Comparison of ENCODE assay signal across 7 cellular contexts in the genomic region with DNA sequence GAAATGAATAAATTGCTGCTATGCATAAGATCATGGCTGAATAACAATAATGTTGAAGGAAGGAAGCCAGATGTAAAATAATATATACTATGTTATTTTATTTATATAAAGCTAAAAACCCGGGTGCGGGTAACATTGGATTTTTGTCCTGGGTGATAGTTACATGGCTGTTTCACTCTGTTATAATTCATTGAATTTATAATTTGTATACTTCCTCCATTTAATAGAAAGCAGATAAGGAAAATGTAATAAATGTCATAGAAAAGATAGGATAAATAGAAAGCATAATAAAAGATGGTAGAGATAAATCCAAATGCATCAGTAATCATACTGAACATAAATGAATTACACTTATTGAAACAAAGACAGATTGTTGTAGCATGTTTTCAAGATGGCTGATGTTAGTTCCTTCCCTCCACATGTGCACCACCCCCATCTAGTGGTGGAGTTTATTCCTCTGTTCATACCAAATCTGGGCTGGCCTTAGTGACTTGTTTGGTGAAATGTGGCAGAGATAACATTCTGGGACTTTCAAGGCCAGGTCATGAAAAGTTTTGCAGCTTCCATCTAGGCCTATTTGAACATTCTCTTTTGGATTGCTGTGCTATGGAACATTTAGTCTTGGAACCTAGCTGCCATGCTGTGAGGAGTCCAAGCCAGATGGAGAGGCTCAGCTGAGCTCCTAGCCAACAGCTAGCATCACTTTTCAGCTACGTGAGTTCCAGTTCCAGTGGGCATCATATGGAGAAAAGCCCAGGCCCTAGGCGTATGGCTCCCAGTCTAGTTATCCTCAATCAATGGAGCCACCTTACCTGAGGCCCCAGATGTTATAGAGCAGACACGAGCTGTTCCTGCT. TPM values are rescaled to one million over a fixed set of nuclear protein-coding genes. Genes with fewer than 3 reads are reported as not detected.
DNase-seq lines count a peak whose midpoint lies in the region; ATAC-seq and TF ChIP-seq lines count a peak whose summit lies in the region.

No MANE protein-coding gene starts in this region.

- H3K4me1 Mint-ChIP-seq in activated naive CD8-positive, alpha-beta T cell (ENCODE audit: low read depth) = peaks cover 3% of the 10 kb centered on the region

- peak; percentile 65 for TF ChIP-seq CTCF in GM10266 (IDR thresholded peaks at IDR 0.05; ENCODE audit: control insufficient read depth, insufficient read depth, low read depth, missing control alignments)

- peak; percentile 60 for DNase-seq in GM10266 (ENCODE audit: extremely low spot score)
- DNase-seq in HT1080 (ENCODE audit: low read depth) = peak; percentile 61
- DNase-seq in hippocampal formation (lab: John Stamatoyannopoulos, UW) = peak; percentile 34 to 49
- DNase-seq in stimulated activated CD4-positive, alpha-beta T cell treated with anti-CD3 and anti-CD28 coated beads, Interleukin-2, amount 100 ng/mL, for 24 hours = peak; percentile 51 to 69

- no peaks in the 10 kb centered on the region for H3K27me3 Mint-ChIP-seq in activated naive CD8-positive, alpha-beta T cell

- no peaks in the 10 kb centered on the region for H3K36me3 Mint-ChIP-seq in activated naive CD8-positive, alpha-beta T cell

- no peak overlapping the region for H3K27ac Mint-ChIP-seq in activated naive CD8-positive, alpha-beta T cell

- ATAC-seq in SK-N-SH treated with all-trans-retinoic acid at 6 μM for 48 hours (peak; percentile 94), GM21367 (IDR thresholded peaks at IDR 0.05; ENCODE audit: unreplicated experiment) (no peak)

- peak overlapping the region; percentile 68 for H3K4me3 Mint-ChIP-seq in activated naive CD8-positive, alpha-beta T cell

- H3K9me3 Mint-ChIP-seq in activated naive CD8-positive, alpha-beta T cell (ENCODE audit: low read depth) = no peaks in the 10 kb centered on the region

TF ChIP-seq in SK-N-SH treated with all-trans-retinoic acid at 6 μM for 48 hours, 23 proteins besides CTCF, POLR2A, EP300 and RAD21 (continues in another document):
- TF ChIP-seq PPARA (CRISPR knock-in tag; IDR thresholded peaks at IDR 0.05; ENCODE audit: borderline replicate concordance) = no peak
- 0 out of 2 replicates have a peak, but pooled peaks have one; percentile 48 for TF ChIP-seq ZNF8 (CRISPR knock-in tag; IDR thresholded peaks at IDR 0.05)
- TF ChIP-seq ISL1 (CRISPR knock-in tag; IDR thresholded peaks at IDR 0.05) = peak; percentile 84
- TF ChIP-seq SNAI2 (CRISPR knock-in tag; IDR thresholded peaks at IDR 0.05) = no peak
- peak; percentile 97 for TF ChIP-seq TCF4 (CRISPR knock-in tag; IDR thresholded peaks at IDR 0.05; ENCODE audit: borderline replicate concordance)
- TF ChIP-seq ZFP30 (CRISPR knock-in tag; IDR thresholded peaks at IDR 0.05) = no peak
- TF ChIP-seq, protein P1, sequence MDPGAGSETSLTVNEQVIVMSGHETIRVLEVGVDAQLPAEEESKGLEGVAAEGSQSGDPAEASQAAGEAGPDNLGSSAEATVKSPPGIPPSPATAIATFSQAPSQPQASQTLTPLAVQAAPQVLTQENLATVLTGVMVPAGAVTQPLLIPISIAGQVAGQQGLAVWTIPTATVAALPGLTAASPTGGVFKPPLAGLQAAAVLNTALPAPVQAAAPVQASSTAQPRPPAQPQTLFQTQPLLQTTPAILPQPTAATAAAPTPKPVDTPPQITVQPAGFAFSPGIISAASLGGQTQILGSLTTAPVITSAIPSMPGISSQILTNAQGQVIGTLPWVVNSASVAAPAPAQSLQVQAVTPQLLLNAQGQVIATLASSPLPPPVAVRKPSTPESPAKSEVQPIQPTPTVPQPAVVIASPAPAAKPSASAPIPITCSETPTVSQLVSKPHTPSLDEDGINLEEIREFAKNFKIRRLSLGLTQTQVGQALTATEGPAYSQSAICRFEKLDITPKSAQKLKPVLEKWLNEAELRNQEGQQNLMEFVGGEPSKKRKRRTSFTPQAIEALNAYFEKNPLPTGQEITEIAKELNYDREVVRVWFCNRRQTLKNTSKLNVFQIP (CRISPR knock-in tag; IDR thresholded peaks at IDR 0.05; ENCODE audit: borderline replicate concordance, low read depth) = no peak
- TF ChIP-seq, protein P2, sequence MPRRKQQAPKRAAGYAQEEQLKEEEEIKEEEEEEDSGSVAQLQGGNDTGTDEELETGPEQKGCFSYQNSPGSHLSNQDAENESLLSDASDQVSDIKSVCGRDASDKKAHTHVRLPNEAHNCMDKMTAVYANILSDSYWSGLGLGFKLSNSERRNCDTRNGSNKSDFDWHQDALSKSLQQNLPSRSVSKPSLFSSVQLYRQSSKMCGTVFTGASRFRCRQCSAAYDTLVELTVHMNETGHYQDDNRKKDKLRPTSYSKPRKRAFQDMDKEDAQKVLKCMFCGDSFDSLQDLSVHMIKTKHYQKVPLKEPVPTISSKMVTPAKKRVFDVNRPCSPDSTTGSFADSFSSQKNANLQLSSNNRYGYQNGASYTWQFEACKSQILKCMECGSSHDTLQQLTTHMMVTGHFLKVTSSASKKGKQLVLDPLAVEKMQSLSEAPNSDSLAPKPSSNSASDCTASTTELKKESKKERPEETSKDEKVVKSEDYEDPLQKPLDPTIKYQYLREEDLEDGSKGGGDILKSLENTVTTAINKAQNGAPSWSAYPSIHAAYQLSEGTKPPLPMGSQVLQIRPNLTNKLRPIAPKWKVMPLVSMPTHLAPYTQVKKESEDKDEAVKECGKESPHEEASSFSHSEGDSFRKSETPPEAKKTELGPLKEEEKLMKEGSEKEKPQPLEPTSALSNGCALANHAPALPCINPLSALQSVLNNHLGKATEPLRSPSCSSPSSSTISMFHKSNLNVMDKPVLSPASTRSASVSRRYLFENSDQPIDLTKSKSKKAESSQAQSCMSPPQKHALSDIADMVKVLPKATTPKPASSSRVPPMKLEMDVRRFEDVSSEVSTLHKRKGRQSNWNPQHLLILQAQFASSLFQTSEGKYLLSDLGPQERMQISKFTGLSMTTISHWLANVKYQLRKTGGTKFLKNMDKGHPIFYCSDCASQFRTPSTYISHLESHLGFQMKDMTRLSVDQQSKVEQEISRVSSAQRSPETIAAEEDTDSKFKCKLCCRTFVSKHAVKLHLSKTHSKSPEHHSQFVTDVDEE (CRISPR knock-in tag; IDR thresholded peaks at IDR 0.05) = no peak
- no peak for TF ChIP-seq ZC3H10 (CRISPR knock-in tag; IDR thresholded peaks at IDR 0.05)
- TF ChIP-seq, protein P3, sequence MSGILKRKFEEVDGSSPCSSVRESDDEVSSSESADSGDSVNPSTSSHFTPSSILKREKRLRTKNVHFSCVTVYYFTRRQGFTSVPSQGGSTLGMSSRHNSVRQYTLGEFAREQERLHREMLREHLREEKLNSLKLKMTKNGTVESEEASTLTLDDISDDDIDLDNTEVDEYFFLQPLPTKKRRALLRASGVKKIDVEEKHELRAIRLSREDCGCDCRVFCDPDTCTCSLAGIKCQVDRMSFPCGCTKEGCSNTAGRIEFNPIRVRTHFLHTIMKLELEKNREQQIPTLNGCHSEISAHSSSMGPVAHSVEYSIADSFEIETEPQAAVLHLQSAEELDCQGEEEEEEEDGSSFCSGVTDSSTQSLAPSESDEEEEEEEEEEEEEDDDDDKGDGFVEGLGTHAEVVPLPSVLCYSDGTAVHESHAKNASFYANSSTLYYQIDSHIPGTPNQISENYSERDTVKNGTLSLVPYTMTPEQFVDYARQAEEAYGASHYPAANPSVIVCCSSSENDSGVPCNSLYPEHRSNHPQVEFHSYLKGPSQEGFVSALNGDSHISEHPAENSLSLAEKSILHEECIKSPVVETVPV (CRISPR knock-in tag; IDR thresholded peaks at IDR 0.05) = peak; percentile 86; the same call in 1 of the 2 replicates
- peak; percentile 61; the same call in 1 of the 2 replicates for TF ChIP-seq ZNF70 (CRISPR knock-in tag; IDR thresholded peaks at IDR 0.05)
- TF ChIP-seq GLIS3 (CRISPR knock-in tag; IDR thresholded peaks at IDR 0.05) = no peak; the same call in 1 of the 2 replicates
- no peak for TF ChIP-seq ARNTL (CRISPR knock-in tag; IDR thresholded peaks at IDR 0.05; ENCODE audit: borderline replicate concordance, low read depth)
- no peak for TF ChIP-seq OSR1 (CRISPR knock-in tag; IDR thresholded peaks at IDR 0.05)
- TF ChIP-seq, protein P4, sequence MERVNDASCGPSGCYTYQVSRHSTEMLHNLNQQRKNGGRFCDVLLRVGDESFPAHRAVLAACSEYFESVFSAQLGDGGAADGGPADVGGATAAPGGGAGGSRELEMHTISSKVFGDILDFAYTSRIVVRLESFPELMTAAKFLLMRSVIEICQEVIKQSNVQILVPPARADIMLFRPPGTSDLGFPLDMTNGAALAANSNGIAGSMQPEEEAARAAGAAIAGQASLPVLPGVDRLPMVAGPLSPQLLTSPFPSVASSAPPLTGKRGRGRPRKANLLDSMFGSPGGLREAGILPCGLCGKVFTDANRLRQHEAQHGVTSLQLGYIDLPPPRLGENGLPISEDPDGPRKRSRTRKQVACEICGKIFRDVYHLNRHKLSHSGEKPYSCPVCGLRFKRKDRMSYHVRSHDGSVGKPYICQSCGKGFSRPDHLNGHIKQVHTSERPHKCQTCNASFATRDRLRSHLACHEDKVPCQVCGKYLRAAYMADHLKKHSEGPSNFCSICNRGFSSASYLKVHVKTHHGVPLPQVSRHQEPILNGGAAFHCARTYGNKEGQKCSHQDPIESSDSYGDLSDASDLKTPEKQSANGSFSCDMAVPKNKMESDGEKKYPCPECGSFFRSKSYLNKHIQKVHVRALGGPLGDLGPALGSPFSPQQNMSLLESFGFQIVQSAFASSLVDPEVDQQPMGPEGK (CRISPR knock-in tag; IDR thresholded peaks at IDR 0.05; ENCODE audit: borderline replicate concordance) = no peak
- TF ChIP-seq ZNF565 (CRISPR knock-in tag; conservative IDR thresholded peaks at IDR 0.05; ENCODE audit: low read depth) = no peak
- TF ChIP-seq, protein P5, sequence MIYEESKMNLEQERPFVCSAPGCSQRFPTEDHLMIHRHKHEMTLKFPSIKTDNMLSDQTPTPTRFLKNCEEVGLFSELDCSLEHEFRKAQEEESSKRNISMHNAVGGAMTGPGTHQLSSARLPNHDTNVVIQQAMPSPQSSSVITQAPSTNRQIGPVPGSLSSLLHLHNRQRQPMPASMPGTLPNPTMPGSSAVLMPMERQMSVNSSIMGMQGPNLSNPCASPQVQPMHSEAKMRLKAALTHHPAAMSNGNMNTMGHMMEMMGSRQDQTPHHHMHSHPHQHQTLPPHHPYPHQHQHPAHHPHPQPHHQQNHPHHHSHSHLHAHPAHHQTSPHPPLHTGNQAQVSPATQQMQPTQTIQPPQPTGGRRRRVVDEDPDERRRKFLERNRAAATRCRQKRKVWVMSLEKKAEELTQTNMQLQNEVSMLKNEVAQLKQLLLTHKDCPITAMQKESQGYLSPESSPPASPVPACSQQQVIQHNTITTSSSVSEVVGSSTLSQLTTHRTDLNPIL (CRISPR knock-in tag; IDR thresholded peaks at IDR 0.05; ENCODE audit: low read depth) = no peak
- TF ChIP-seq BACH2 (CRISPR knock-in tag; IDR thresholded peaks at IDR 0.05; ENCODE audit: borderline replicate concordance) = peak; percentile 77; the same call in 1 of the 2 replicates
- no peak for TF ChIP-seq CSDC2 (CRISPR knock-in tag; IDR thresholded peaks at IDR 0.05)
- TF ChIP-seq TOX (CRISPR knock-in tag; IDR thresholded peaks at IDR 0.05; ENCODE audit: borderline replicate concordance) = no peak

RNA-seq across cellular contexts. Expression of a gene that starts 46.9 kb away (rescaled TPM):
- total RNA-seq in HT1080 (2014; rRNA removed; shearing (Covaris generic)) = 2.9 and 4.2 TPM in 2 replicates
- polyA plus RNA-seq in HT1080 (2015; cell fraction: cytosol; rRNA removed) = 2.8 and 3.9 TPM in 2 replicates
- polyA plus RNA-seq in HT1080 (2015; cell fraction: nucleus; rRNA removed) = 6.0 and 8.6 TPM in 2 replicates
